Comparison of ENCODE assay signal across 1 cellular context in the genomic region with DNA sequence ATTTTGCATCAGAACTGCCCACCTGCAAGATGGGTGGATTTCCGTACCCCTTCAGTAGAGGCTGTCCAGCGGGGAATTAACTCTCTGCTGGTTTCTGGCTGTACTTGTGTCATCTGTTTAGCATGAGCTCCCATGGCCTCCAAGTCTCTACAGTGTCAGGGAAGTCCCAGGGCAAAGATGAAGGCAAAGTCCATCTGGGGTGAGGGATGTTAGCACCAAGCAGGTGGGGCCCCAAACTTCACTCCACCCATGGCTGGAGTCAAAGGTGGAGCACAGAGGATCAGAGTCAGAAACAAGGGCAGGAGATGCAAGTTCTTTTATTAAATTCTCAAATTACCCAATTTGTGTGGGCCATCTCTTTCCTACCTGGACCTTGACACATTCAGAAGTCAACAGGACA.
A peak's percentile ranks its signal among the peaks of the same experiment; 100 is the strongest.
TF ChIP-seq lines count a peak whose summit lies in the region.

No MANE protein-coding gene starts in this region.

TF ChIP-seq in HepG2, 621 proteins besides CTCF, POLR2A, EP300 and RAD21 (continued from another document):
- TF ChIP-seq, protein P1, sequence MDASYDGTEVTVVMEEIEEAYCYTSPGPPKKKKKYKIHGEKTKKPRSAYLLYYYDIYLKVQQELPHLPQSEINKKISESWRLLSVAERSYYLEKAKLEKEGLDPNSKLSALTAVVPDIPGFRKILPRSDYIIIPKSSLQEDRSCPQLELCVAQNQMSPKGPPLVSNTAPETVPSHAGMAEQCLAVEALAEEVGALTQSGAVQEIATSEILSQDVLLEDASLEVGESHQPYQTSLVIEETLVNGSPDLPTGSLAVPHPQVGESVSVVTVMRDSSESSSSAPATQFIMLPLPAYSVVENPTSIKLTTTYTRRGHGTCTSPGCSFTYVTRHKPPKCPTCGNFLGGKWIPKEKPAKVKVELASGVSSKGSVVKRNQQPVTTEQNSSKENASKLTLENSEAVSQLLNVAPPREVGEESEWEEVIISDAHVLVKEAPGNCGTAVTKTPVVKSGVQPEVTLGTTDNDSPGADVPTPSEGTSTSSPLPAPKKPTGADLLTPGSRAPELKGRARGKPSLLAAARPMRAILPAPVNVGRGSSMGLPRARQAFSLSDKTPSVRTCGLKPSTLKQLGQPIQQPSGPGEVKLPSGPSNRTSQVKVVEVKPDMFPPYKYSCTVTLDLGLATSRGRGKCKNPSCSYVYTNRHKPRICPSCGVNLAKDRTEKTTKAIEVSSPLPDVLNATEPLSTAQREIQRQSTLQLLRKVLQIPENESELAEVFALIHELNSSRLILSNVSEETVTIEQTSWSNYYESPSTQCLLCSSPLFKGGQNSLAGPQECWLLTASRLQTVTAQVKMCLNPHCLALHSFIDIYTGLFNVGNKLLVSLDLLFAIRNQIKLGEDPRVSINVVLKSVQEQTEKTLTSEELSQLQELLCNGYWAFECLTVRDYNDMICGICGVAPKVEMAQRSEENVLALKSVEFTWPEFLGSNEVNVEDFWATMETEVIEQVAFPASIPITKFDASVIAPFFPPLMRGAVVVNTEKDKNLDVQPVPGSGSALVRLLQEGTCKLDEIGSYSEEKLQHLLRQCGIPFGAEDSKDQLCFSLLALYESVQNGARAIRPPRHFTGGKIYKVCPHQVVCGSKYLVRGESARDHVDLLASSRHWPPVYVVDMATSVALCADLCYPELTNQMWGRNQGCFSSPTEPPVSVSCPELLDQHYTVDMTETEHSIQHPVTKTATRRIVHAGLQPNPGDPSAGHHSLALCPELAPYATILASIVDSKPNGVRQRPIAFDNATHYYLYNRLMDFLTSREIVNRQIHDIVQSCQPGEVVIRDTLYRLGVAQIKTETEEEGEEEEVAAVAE (CRISPR knock-in tag; IDR thresholded peaks at IDR 0.05; ENCODE audit: borderline replicate concordance) = no peak
- TF ChIP-seq MTA3 (CRISPR knock-in tag; IDR thresholded peaks at IDR 0.05) = no peak
- TF ChIP-seq DMAP1 (CRISPR knock-in tag; IDR thresholded peaks at IDR 0.05) = no peak
- no peak for TF ChIP-seq SMC3 (IDR thresholded peaks at IDR 0.05; ENCODE audit: low read length)
- no peak for TF ChIP-seq ZNF234 (CRISPR knock-in tag; conservative IDR thresholded peaks at IDR 0.05)
- TF ChIP-seq, protein P2, sequence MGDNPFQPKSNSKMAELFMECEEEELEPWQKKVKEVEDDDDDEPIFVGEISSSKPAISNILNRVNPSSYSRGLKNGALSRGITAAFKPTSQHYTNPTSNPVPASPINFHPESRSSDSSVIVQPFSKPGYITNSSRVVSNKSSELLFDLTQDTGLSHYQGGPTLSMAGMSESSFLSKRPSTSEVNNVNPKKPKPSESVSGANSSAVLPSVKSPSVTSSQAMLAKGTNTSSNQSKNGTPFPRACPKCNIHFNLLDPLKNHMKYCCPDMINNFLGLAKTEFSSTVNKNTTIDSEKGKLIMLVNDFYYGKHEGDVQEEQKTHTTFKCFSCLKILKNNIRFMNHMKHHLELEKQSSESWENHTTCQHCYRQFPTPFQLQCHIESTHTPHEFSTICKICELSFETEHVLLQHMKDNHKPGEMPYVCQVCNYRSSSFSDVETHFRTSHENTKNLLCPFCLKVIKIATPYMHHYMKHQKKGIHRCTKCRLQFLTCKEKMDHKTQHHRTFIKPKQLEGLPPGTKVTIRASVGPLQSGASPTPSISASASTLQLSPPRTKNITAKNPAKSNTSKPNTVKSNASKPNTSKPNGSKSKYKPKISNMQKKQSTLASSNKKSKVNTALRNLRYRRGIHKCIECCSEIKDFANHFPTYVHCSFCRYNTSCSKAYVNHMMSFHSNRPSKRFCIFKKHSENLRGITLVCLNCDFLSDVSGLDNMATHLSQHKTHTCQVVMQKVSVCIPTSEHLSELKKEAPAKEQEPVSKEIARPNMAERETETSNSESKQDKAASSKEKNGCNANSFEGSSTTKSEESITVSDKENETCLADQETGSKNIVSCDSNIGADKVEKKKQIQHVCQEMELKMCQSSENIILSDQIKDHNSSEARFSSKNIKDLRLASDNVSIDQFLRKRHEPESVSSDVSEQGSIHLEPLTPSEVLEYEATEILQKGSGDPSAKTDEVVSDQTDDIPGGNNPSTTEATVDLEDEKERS (CRISPR knock-in tag; IDR thresholded peaks at IDR 0.05) = 0 out of 2 replicates have a peak, but pooled peaks have one; percentile 21
- TF ChIP-seq POGZ (CRISPR knock-in tag; IDR thresholded peaks at IDR 0.05) = 0 out of 2 replicates have a peak, but pooled peaks have one; percentile 28
- no peak for TF ChIP-seq HOXD1 (CRISPR knock-in tag; IDR thresholded peaks at IDR 0.05)
- TF ChIP-seq ZFP90 (CRISPR knock-in tag; IDR thresholded peaks at IDR 0.05; ENCODE audit: borderline replicate concordance) = no peak
- TF ChIP-seq SRSF4 (IDR thresholded peaks at IDR 0.05; ENCODE audit: low read depth, low read length, poor library complexity, severe bottlenecking) = no peak
